ENCODE assay signal across 8 cellular contexts in the genomic region with DNA sequence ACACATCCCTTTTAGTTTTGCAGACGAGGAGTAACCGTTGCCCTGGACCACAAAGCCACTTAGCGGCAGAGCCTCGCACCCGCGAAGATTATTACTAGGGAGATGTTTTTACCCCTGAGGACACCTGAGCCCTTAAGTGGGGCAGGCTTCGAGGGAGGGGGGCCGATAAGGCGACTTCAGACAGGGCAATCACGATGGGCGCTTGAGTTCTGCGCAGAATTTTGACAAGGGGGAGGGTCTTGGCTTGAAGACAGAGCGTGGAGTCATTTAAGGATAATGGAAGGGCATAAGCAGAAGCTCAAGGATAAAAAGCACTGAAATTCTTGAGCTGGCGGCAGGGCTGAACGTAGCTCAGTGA. TPM values are rescaled to one million over a fixed set of nuclear protein-coding genes. Genes with fewer than 3 reads are reported as not detected.
DNase-seq lines count a peak whose midpoint lies in the region; ATAC-seq and TF ChIP-seq lines count a peak whose summit lies in the region.

No MANE protein-coding gene starts in this region.

- H3K9me3 ChIP-seq in ascending aorta (no peaks in the 10 kb centered on the region), spleen (no peaks in the 10 kb centered on the region)

- ATAC-seq in HG03039 (IDR thresholded peaks at IDR 0.05; ENCODE audit: unreplicated experiment), result peak; percentile 7
- no peak for ATAC-seq in GM19035 (IDR thresholded peaks at IDR 0.05; ENCODE audit: unreplicated experiment)

- TF ChIP-seq POLR2A in spleen (IDR thresholded peaks at IDR 0.05), result no peak

- H3K36me3 ChIP-seq in ascending aorta, result no peaks in the 10 kb centered on the region
- no peaks in the 10 kb centered on the region for H3K36me3 ChIP-seq in spleen

- H3K27me3 ChIP-seq in ascending aorta, result no peaks in the 10 kb centered on the region
- no peaks in the 10 kb centered on the region for H3K27me3 ChIP-seq in spleen (replicated peaks in 1 of 7)

- DNase-seq in SIG-M5 treated with dmso at 0.1 percent for 504 hours (lab: John Stamatoyannopoulos, UW; ENCODE audit: unreplicated experiment) (peak; percentile 35), SIG-M5 (lab: John Stamatoyannopoulos, UW) (no peak), NCI-H82 treated with DMSO at 0.1 percent for 48 hours (lab: John Stamatoyannopoulos, UW; ENCODE audit: unreplicated experiment) (peak; percentile 42), ascending aorta (ENCODE audit: low spot score in 2 of 2) (no peak), spleen (peak; percentile 79)

- WGBS in spleen, 5 donors, result 1 to 7% (median 2%) methylated on average over 15 of the region's 15 CpGs

- TF ChIP-seq CTCF in ascending aorta (IDR thresholded peaks at IDR 0.05) (no peak), spleen (IDR thresholded peaks at IDR 0.05 in 8 of 11, conservative IDR thresholded peaks at IDR 0.05 in 3 of 11) (no peak)

- peaks cover 0 to 9% of the 10 kb centered on the region in 2 donors for H3K4me1 ChIP-seq in ascending aorta
- H3K4me1 ChIP-seq in spleen, result peaks cover 3 to 24% (median 14%) of the 10 kb centered on the region in 6 donors

- peak overlapping the region; percentile 73 to 81 for H3K4me3 ChIP-seq in ascending aorta
- H3K4me3 ChIP-seq in iPS-11a (ENCODE audit: low read depth, low read length), result peak overlapping the region; percentile 97
- H3K4me3 ChIP-seq in spleen, result peak overlapping the region; percentile 52 to 85 (median 64)

- peak overlapping the region; percentile 75 to 91 for H3K27ac ChIP-seq in ascending aorta
- peak overlapping the region; percentile 71 to 93 (median 84) for H3K27ac ChIP-seq in spleen

- intact Hi-C loops in ascending aorta (cut with DNase I) (loop anchor here (1.0 to 10.0 kb wide), 3 partner anchors 57 to 469 kb away; a partner anchor contains a TSS), spleen (cut with DNase I; ENCODE audit: low total_unique reads) (no loop called here)

RNA-seq across cellular contexts. Expression of a gene that starts 0.6 kb away (rescaled TPM):
- not detected for total RNA-seq in ascending aorta
- total RNA-seq in spleen, result 1 to 10 TPM; 1.5 to 5.9 (median 2.6) TPM
- 1 to 10 TPM in 2 of 3 donors, under 1 TPM in 1; 0.74 to 2.8 (median 1.2) TPM for polyA plus RNA-seq in spleen

RNA-seq across cellular contexts. Expression of a gene that starts 56.5 kb away (rescaled TPM):
- 6.4 TPM for total RNA-seq in ascending aorta
- under 1 TPM; 0.17 to 0.77 (median 0.24) TPM for total RNA-seq in spleen
- under 1 TPM; 0.17 to 0.38 (median 0.26) TPM for polyA plus RNA-seq in spleen

Comparison
In these comparisons a context has a peak if more than half of its experiments do, and no peak if none do; other contexts are left out.
1. DNase-seq: peak in SIG-M5 treated with dmso at 0.1 percent for 504 hours (single experiment), NCI-H82 treated with DMSO at 0.1 percent for 48 hours (single experiment) and spleen (single experiment); none in SIG-M5 (single experiment) and ascending aorta (0 of 2).
2. Peak in every context shown above with its lines, with median percentiles within 50 percentile points of each other: H3K4me3 ChIP-seq.